Comparison of ENCODE assay signal across 8 cellular contexts in the genomic region with DNA sequence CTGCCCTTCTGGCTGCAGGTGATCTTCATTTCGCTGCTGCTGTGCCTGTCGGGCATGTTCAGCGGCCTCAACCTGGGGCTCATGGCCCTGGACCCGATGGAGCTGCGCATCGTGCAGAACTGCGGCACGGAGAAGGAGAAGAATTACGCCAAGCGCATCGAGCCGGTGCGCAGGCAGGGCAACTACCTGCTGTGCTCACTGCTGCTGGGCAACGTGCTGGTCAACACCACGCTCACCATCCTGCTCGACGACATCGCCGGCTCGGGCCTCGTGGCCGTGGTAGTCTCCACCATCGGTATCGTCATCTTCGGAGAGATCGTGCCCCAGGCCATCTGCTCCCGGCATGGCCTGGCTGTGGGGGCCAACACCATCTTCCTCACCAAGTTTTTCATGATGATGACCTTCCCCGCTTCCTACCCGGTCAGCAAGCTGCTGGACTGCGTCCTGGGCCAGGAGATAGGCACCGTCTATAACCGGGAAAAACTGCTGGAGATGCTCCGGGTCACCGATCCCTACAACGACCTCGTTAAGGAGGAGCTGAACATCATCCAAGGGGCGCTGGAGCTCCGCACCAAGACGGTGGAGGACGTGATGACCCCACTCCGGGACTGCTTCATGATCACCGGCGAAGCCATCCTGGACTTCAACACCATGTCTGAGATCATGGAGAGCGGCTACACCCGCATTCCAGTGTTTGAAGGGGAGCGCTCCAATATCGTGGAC. TPM values are rescaled to one million over a fixed set of nuclear protein-coding genes. Genes with fewer than 3 reads are reported as not detected.
A peak's percentile ranks its signal among the peaks of the same experiment; 100 is the strongest.
DNase-seq lines count a peak whose midpoint lies in the region; ATAC-seq and TF ChIP-seq lines count a peak whose summit lies in the region.

No MANE protein-coding gene starts in this region.

- H3K4me3 ChIP-seq in BLaER1 treated with 17β-estradiol and CSF1 and Interleukin-3, amounts not matched to agents 10 nM and 100 nM, result peak overlapping the region; percentile 77 to 96 (median 84)
- peak overlapping the region; percentile 84; the same call in 1 of the 2 replicates for H3K4me3 ChIP-seq in Jurkat, Clone E6-1 (ENCODE audit: low read length)
- peak overlapping the region; percentile 75 for H3K4me3 ChIP-seq in astrocyte of the cerebellum (ENCODE audit: low read depth, low read length)

- peak overlapping the region in 5 of 11 experiments; percentile 66 to 88 (median 79); a peak in 5 of 22 replicates for H3K27ac ChIP-seq in BLaER1 treated with 17β-estradiol and CSF1 and Interleukin-3, amounts not matched to agents 10 nM and 100 nM

- ATAC-seq in HG03342 (IDR thresholded peaks at IDR 0.05; ENCODE audit: unreplicated experiment), result no peak

- H3K27me3 Mint-ChIP-seq in immature natural killer cell (ENCODE audit: low read depth in 3 of 3), result peaks cover 7 to 8% (median 8%) of the 10 kb centered on the region in 3 donors

- H4K20me1 ChIP-seq in BLaER1 treated with 17β-estradiol and CSF1 and Interleukin-3, amounts not matched to agents 10 nM and 100 nM, result no peaks in the 10 kb centered on the region

- in situ Hi-C loops in astrocyte of the cerebellum (cut with HindIII; ENCODE audit: low sequenced_read_pairs), result loop anchor here (25.0 kb wide), 1 partner anchor 143 kb away; no protein-coding TSS in a partner anchor

- peak overlapping the region in 5 of 6 donors; percentile 31 to 69 (median 46) for H3K27ac Mint-ChIP-seq in immature natural killer cell

- peak overlapping the region; percentile 92 to 99 (median 96) for H3K4me2 ChIP-seq in BLaER1 treated with 17β-estradiol and CSF1 and Interleukin-3, amounts not matched to agents 10 nM and 100 nM

- peaks cover 0 to 4% (median 0%) of the 10 kb centered on the region in 11 experiments; a peak in 2 of 22 replicates for H3K27me3 ChIP-seq in BLaER1 treated with 17β-estradiol and CSF1 and Interleukin-3, amounts not matched to agents 10 nM and 100 nM

- H3K36me3 Mint-ChIP-seq in immature natural killer cell, result peaks cover 0 to 4% (median 3%) of the 10 kb centered on the region in 3 donors

- TF ChIP-seq CTCF in astrocyte of the cerebellum (IDR thresholded peaks at IDR 0.05; ENCODE audit: low read depth, low read length, missing control alignments), result no peak

- peak overlapping the region; percentile 77 to 90 (median 86) for H3K9ac ChIP-seq in BLaER1 treated with 17β-estradiol and CSF1 and Interleukin-3, amounts not matched to agents 10 nM and 100 nM

- peaks cover 45 to 61% of the 10 kb centered on the region in 2 donors for H3K4me1 Mint-ChIP-seq in immature natural killer cell

- no peaks in the 10 kb centered on the region for H3K9me3 Mint-ChIP-seq in immature natural killer cell

- H3K36me3 ChIP-seq in BLaER1 treated with 17β-estradiol and CSF1 and Interleukin-3, amounts not matched to agents 10 nM and 100 nM, result no peaks in the 10 kb centered on the region

- DNase-seq in Jurkat, Clone E6-1 (ENCODE audit: low read depth, low spot score), result no peak
- DNase-seq in astrocyte of the cerebellum (ENCODE audit: low read depth), result no peak
- DNase-seq in immature natural killer cell, result peak in 1 of 3 donors; percentile 11
- DNase-seq in stimulated activated CD8-positive, alpha-beta memory T cell treated with anti-CD3 and anti-CD28 coated beads, Interleukin-4, amount 100 ng/mL, for 24 hours (ENCODE audit: low read depth), result peak; percentile 8
- no peak for DNase-seq in effector CD4-positive, alpha-beta T cell
- no peak for DNase-seq in T1000 (lab: John Stamatoyannopoulos, UW)

- H3K9me3 ChIP-seq in BLaER1 treated with 17β-estradiol and CSF1 and Interleukin-3, amounts not matched to agents 10 nM and 100 nM (replicated peaks in 1 of 11), result no peaks in the 10 kb centered on the region

- H3K4me1 ChIP-seq in BLaER1 treated with 17β-estradiol and CSF1 and Interleukin-3, amounts not matched to agents 10 nM and 100 nM, result peaks cover 29 to 48% (median 37%) of the 10 kb centered on the region in 10 experiments

- H3K4me3 Mint-ChIP-seq in immature natural killer cell, result peak overlapping the region; percentile 94 to 97 (median 96)

RNA-seq across cellular contexts. Expression of gene CNNM2, which starts 1.3 kb away (rescaled TPM):
- polyA plus RNA-seq in Jurkat, Clone E6-1 (2012; ENCODE audit: insufficient read depth, insufficient read length), result 4.4 TPM
- polyA plus RNA-seq in immature natural killer cell, result 1 to 10 TPM; 5.3 to 6.5 (median 5.8) TPM

RNA-seq across cellular contexts. Expression of gene AS3MT, which starts 50.1 kb away (rescaled TPM):
- polyA plus RNA-seq in Jurkat, Clone E6-1 (2012; ENCODE audit: insufficient read depth, insufficient read length), result not detected
- under 1 TPM in 1 of 3 donors, not detected in 2; 0.30 TPM for polyA plus RNA-seq in immature natural killer cell
